In genomic region chr17:38798614-38799500, GRCh38 we compare ENCODE assay signal across 8 cellular contexts.
DNase-seq lines count a peak whose midpoint lies in the region; ATAC-seq and TF ChIP-seq lines count a peak whose summit lies in the region.

No MANE protein-coding gene starts in this region.

- H3K36me3 ChIP-seq in ES-I3 (ENCODE audit: insufficient read depth, low read length): peaks cover 5% of the 10 kb centered on the region
- H3K36me3 ChIP-seq in WERI-Rb-1: peaks cover 47% of the 10 kb centered on the region

- no peaks in the 10 kb centered on the region; the same call in 1 of the 2 replicates for H3K4me1 ChIP-seq in ES-I3 (ENCODE audit: insufficient read depth, low read length)

- DNase-seq in KG1 (lab: John Stamatoyannopoulos, UW) (peak; percentile 86), WERI-Rb-1 (no peak), cerebellar cortex (ENCODE audit: low spot score) (peak; percentile 48), left kidney (ENCODE audit: low read depth, low spot score) (peak; percentile 73), NCI-H2029 treated with DMSO at 0.1 percent for 48 hours (lab: John Stamatoyannopoulos, UW) (no peak)
- peak; percentile 55 to 58 for DNase-seq in stimulated activated CD4-positive, alpha-beta T cell treated with anti-CD3 and anti-CD28 coated beads, Interleukin-2, amount 100 ng/mL, for 24 hours

- H3K27ac ChIP-seq in WERI-Rb-1: peak overlapping the region; percentile 100

- H3K4me3 ChIP-seq in WERI-Rb-1 (ENCODE audit: low read depth, low read length): peak overlapping the region; percentile 51

- peak overlapping the region; percentile 69 for H3K9ac ChIP-seq in ES-I3 (ENCODE audit: low read depth, low read length)

- H3K9me3 ChIP-seq in ES-I3 (ENCODE audit: control insufficient read depth, insufficient read depth, low read length) (no peaks in the 10 kb centered on the region), WERI-Rb-1 (ENCODE audit: severe bottlenecking) (no peaks in the 10 kb centered on the region)

- peak; percentile 29 for ATAC-seq in GM21717 (IDR thresholded peaks at IDR 0.05; ENCODE audit: unreplicated experiment)

- H3K27me3 ChIP-seq in WERI-Rb-1 (ENCODE audit: insufficient read depth, low read depth, severe bottlenecking): no peaks in the 10 kb centered on the region

- TF ChIP-seq CTCF in WERI-Rb-1 (IDR thresholded peaks at IDR 0.05; ENCODE audit: low read depth, low read length): peak; percentile 31

Comparison
In these comparisons a context has a peak if more than half of its experiments do, and no peak if none do; other contexts are left out.
1. DNase-seq: peak in KG1 (single experiment), cerebellar cortex (single experiment), left kidney (single experiment) and stimulated activated CD4-positive, alpha-beta T cell treated with anti-CD3 and anti-CD28 coated beads, Interleukin-2, amount 100 ng/mL, for 24 hours (2 of 2); none in WERI-Rb-1 (single experiment) and NCI-H2029 treated with DMSO at 0.1 percent for 48 hours (single experiment).